ENCODE assay signal across 1 cellular context in genomic region chr2:231765496-231765929, GRCh38.
TF ChIP-seq lines count a peak whose summit lies in the region.

No MANE protein-coding gene starts in this region.

TF ChIP-seq in SK-N-SH treated with all-trans-retinoic acid at 6 μM for 48 hours, 23 proteins besides CTCF, POLR2A, EP300 and RAD21 (continued from another document):
- TF ChIP-seq TSHZ2 (CRISPR knock-in tag; IDR thresholded peaks at IDR 0.05) (no peak), ISL1 (CRISPR knock-in tag; IDR thresholded peaks at IDR 0.05) (no peak), ARNTL (CRISPR knock-in tag; IDR thresholded peaks at IDR 0.05; ENCODE audit: borderline replicate concordance, low read depth) (no peak), ZNF8 (CRISPR knock-in tag; IDR thresholded peaks at IDR 0.05) (no peak), CSRNP3 (CRISPR knock-in tag; IDR thresholded peaks at IDR 0.05) (no peak)
TF ChIP-seq in SK-N-SH treated with all-trans-retinoic acid at 6 μM for 48 hours: peak in this region for 0.
